Comparison of ENCODE assay signal across 8 cellular contexts in the genomic region with DNA sequence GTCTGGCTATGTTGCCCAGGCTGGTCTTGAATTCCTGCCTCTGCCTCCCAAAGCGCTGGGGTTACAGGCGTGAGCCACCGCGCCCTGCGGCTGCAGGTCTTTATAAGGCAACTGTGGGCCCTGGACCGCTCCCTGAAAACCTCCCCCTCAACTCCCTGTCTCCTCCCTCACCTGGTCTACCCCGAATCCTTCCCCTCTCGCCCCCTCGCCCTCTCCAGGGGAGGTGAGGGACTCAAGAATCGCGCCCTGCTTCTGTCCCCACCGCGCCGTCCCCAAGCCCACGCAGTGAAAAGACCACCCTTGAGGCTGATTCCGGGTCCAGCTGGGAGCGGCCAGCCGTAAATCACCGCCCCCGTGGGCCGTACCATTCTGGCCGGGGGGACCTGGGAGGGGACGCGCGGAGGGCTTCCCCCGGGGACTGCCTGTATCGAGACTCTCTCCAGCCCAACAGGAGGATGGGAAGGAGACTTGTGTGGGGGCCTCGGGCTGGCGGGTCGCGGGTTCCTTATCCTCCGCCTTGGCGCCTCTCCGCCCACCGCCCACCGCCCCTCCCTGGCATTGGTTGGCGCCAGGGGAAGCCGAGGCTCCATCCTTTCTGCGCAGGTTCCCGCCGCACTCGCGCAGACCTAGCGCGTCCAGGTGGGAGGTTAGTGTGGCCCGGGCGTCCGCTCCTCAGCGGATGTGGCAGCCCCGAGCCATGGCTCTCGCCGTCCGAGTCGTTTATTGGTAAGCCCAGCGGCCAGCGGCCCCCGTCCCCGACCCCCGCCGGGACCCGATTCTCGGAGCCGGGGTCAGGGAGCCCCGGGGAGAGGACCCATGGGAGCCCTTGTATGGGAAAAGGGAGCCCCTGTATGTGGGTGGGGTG. TPM values are rescaled to one million over a fixed set of nuclear protein-coding genes. Genes with fewer than 3 reads are reported as not detected.
A peak's percentile ranks its signal among the peaks of the same experiment; 100 is the strongest.
DNase-seq lines count a peak whose midpoint lies in the region; ATAC-seq and TF ChIP-seq lines count a peak whose summit lies in the region.

A gene (plus strand): TSS at position 615 of the 865 bp plus-strand sequence. CDS start 83 bp downstream, at position 698.

- DNase-seq in AG08395 (ENCODE audit: low spot score) (peak; percentile 85), NCI-H774 (lab: John Stamatoyannopoulos, UW) (peak; percentile 79), lung microvascular endothelial cell (ENCODE audit: low read depth in 2 of 2) (peak; percentile 70 to 83)
- DNase-seq in activated CD8-positive, alpha-beta memory T cell treated with anti-CD3 and anti-CD28 coated beads for 1 hour (ENCODE audit: extremely low read depth in 1 of 2, low read depth in 1 of 2): peak; percentile 40 to 60
- peak; percentile 62 for DNase-seq in effector CD4-positive, alpha-beta T cell
- peak; percentile 57 to 73 (median 57) for DNase-seq in stimulated activated CD4-positive, alpha-beta T cell treated with anti-CD3 and anti-CD28 coated beads, TNF-alpha, amount 100 ng/mL, for 4 hours (ENCODE audit: low read depth in 3 of 3)

- peak; percentile 99 for TF ChIP-seq POLR2A in GM19099 (IDR thresholded peaks at IDR 0.05; ENCODE audit: extremely low read depth, insufficient read length, low read depth)

- peak; percentile 67 for ATAC-seq in HG03520 (IDR thresholded peaks at IDR 0.05; ENCODE audit: unreplicated experiment)

RNA-seq across cellular contexts. Expression of the gene that starts here (rescaled TPM):
- 310 and 521 TPM in 2 replicates for total RNA-seq in lung microvascular endothelial cell

Comparison
In these comparisons a context has a peak if more than half of its experiments do, and no peak if none do; other contexts are left out.
1. Peak in every context shown above with its lines: DNase-seq and ATAC-seq.